11 cellular contexts compared by ENCODE assay signal in the genomic region with DNA sequence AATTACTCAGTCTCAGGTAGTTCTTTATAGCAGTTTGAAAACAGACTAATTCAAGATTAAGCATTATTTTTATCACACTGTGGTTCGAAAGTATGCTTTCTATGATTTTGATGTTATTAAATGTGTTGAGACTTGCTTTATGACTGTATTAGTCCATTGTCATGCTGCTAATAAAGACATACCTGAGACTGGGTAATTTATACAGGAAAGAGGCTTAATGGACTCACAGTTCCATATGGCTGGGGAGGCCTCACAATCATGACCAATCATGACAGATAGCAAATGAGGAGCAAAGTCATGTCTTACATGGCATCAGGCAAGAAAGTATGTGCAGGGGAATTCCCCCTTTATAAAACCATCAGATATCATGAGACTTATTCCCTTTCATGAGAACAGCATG. TPM values are rescaled to one million over a fixed set of nuclear protein-coding genes. Genes with fewer than 3 reads are reported as not detected.
"Had no signal": no experiment of that assay in that cellular context is flagged by ENCODE, and none has a peak within 500 bp of the region (broad histone marks: within the 10 kb centered on the region; RNA-seq: fewer than 3 reads in every experiment).

No MANE protein-coding gene starts in this region.

- DNase-seq: H9, HCEC 1CT, KBM-7 had no signal

- ATAC-seq: GM23338, HepG2 had no signal

- H3K27ac ChIP-seq: HL-60, KMS-11 had no signal

- FAIRE-seq: H1, H54, HepG2 had no signal

- H3K4me3 ChIP-seq: GM23338 had no signal

RNA-seq across cellular contexts. Expression of gene UGT2A1, which starts 44.5 kb away (rescaled TPM):
- total RNA-seq: GM23338, H9, HepG2, HT1080 had no signal
- polyA plus RNA-seq: GM23338, H1, HepG2, IgD-negative memory B cell had no signal

RNA-seq across cellular contexts. Expression of gene UGT2A2, which starts 58.1 kb away (rescaled TPM):
- total RNA-seq: GM23338, H1, H9, HepG2, HT1080 had no signal
- polyA plus RNA-seq: GM23338, H1, HepG2, IgD-negative memory B cell had no signal
